In the genomic region with DNA sequence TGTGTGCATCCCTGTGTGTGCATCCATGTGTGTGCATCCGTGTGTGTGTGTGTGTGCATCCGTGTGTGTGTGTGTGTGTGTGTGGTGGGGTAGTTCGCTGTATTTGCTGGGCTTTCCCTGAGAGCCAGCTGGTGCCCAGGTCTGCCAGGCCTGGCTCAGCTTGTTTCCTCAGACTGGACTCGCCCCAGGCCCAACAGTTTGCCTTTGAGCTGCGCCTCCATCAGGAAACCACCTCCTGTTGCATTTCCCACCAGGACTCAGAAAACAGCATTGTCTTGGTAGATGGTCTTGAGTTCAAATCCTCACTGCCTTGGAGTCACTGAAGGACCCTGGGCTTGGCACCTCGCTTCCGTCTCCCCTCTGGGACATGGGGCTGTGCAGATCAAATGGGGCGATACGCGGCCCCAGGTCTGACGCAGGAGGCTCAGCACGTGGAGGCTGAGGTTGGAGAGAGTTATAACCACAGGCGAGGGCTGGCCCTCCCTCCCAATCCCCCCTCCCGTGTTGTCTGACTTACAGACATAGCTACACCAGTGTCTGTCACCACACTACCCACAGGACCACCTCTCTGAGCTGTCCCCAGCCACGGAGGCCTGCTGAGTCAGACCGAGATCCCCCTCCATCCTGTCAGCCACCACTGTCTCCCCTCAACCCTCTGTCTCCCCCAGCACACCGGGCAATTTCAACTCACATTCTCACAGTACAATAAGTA, we compare ENCODE assay signal across 9 cellular contexts. TPM values are rescaled to one million over a fixed set of nuclear protein-coding genes. Genes with fewer than 3 reads are reported as not detected.
A peak's percentile ranks its signal among the peaks of the same experiment; 100 is the strongest.
DNase-seq lines count a peak whose midpoint lies in the region; ATAC-seq and TF ChIP-seq lines count a peak whose summit lies in the region.
"Had no signal": no experiment of that assay in that cellular context is flagged by ENCODE, and none has a peak within 500 bp of the region (broad histone marks: within the 10 kb centered on the region; RNA-seq: fewer than 3 reads in every experiment).

No MANE protein-coding gene starts in this region.

- BruUV-seq in mammary epithelial cell (replicated peaks; lab: Mats Ljungman, UMichigan), result no TSS peak

- 80% methylated on average over 13 of the region's 17 CpGs for WGBS in mammary epithelial cell (ENCODE audit: low coverage, missing lambda C conversion rate)

- no peaks in the 10 kb centered on the region for H4K20me1 ChIP-seq in mammary epithelial cell (ENCODE audit: insufficient read depth, low read length)

- peak overlapping the region; percentile 25 for H3K27ac Mint-ChIP-seq in activated CD4-positive, alpha-beta memory T cell treated with anti-CD3 and anti-CD28 coated beads, Interleukin-2, amount 10 ng/mL, durations not matched to agents 7 days and 5 days
- H3K27ac Mint-ChIP-seq: dendritic cell treated with granulocyte-macrophage colony-stimulating factor and Interleukin-4, amounts not matched to agents 40 ng/mL and 50 ng/mL, for 4 days had no signal

- DNase-seq in activated CD4-positive, alpha-beta memory T cell treated with anti-CD3 and anti-CD28 coated beads, Interleukin-2, amount 10 ng/mL, durations not matched to agents 7 days and 5 days, result peak; percentile 89
- DNase-seq in mucosa of gallbladder (ENCODE audit: low spot score) (peak; percentile 60), left lung (no peak), mammary epithelial cell (no peak), A172 (ENCODE audit: low spot score) (no peak), HAP-1 (ENCODE audit: low spot score in 2 of 2) (no peak)

- intact Hi-C loops in left lung (cut with DNase I) (no loop called here), mammary epithelial cell (cut with micrococcal nuclease) (no loop called here)

- peaks cover 58% of the 10 kb centered on the region for H3K4me1 Mint-ChIP-seq in activated CD4-positive, alpha-beta memory T cell treated with anti-CD3 and anti-CD28 coated beads, Interleukin-2, amount 10 ng/mL, durations not matched to agents 7 days and 5 days

- H3K36me3 Mint-ChIP-seq in activated CD4-positive, alpha-beta memory T cell treated with anti-CD3 and anti-CD28 coated beads, Interleukin-2, amount 10 ng/mL, durations not matched to agents 7 days and 5 days (ENCODE audit: low read depth), result no peaks in the 10 kb centered on the region

- H3K27ac ChIP-seq in left lung (no peak overlapping the region), mammary epithelial cell (ENCODE audit: insufficient read depth, low read depth, low read length) (no peak overlapping the region)

- H3K4me3 Mint-ChIP-seq in activated CD4-positive, alpha-beta memory T cell treated with anti-CD3 and anti-CD28 coated beads, Interleukin-2, amount 10 ng/mL, durations not matched to agents 7 days and 5 days, result no peak overlapping the region
- H3K4me3 Mint-ChIP-seq: dendritic cell treated with granulocyte-macrophage colony-stimulating factor and Interleukin-4, amounts not matched to agents 40 ng/mL and 50 ng/mL, for 4 days had no signal

- H3K9me3 Mint-ChIP-seq in activated CD4-positive, alpha-beta memory T cell treated with anti-CD3 and anti-CD28 coated beads, Interleukin-2, amount 10 ng/mL, durations not matched to agents 7 days and 5 days, result no peaks in the 10 kb centered on the region
- H3K9me3 Mint-ChIP-seq: dendritic cell treated with granulocyte-macrophage colony-stimulating factor and Interleukin-4, amounts not matched to agents 40 ng/mL and 50 ng/mL, for 4 days had no signal

- no peaks in the 10 kb centered on the region for H3K27me3 ChIP-seq in left lung
- H3K27me3 ChIP-seq in mammary epithelial cell (ENCODE audit: insufficient read depth, low read length), result no peaks in the 10 kb centered on the region
- no peaks in the 10 kb centered on the region for H3K27me3 ChIP-seq in HAP-1 (ENCODE audit: low read depth)

- H3K4me3 ChIP-seq in left lung, result no peak overlapping the region
- no peak overlapping the region for H3K4me3 ChIP-seq in mammary epithelial cell (replicated peaks in 1 of 3; ENCODE audit: insufficient read depth in 1 of 3, low read depth in 2 of 3, low read length in 3 of 3)
- no peak overlapping the region for H3K4me3 ChIP-seq in HAP-1

- H3K27me3 Mint-ChIP-seq in activated CD4-positive, alpha-beta memory T cell treated with anti-CD3 and anti-CD28 coated beads, Interleukin-2, amount 10 ng/mL, durations not matched to agents 7 days and 5 days, result no peaks in the 10 kb centered on the region
- H3K27me3 Mint-ChIP-seq: dendritic cell treated with granulocyte-macrophage colony-stimulating factor and Interleukin-4, amounts not matched to agents 40 ng/mL and 50 ng/mL, for 4 days had no signal

- no peak overlapping the region for H3K4me2 ChIP-seq in mammary epithelial cell (ENCODE audit: insufficient read depth, low read depth, low read length)

- dilution Hi-C loops in mammary epithelial cell (cut with HindIII; ENCODE audit: low sequenced_read_pairs), result no loop called here

- no peak for TF ChIP-seq CTCF in left lung (IDR thresholded peaks at IDR 0.05)
- TF ChIP-seq CTCF in mammary epithelial cell (conservative IDR thresholded peaks at IDR 0.05 in 1 of 2, IDR thresholded peaks at IDR 0.05 in 1 of 2; ENCODE audit: extremely low read depth in 1 of 2, insufficient read depth in 1 of 2, low read depth in 1 of 2, low read length in 2 of 2), result no peak

- ATAC-seq in GM18519 (IDR thresholded peaks at IDR 0.05; ENCODE audit: low FRiP score, unreplicated experiment), result peak; percentile 41
- ATAC-seq in HG02981 (IDR thresholded peaks at IDR 0.05; ENCODE audit: unreplicated experiment), result peak; percentile 83
- ATAC-seq in left lung, result no peak

- in situ Hi-C loops in mammary epithelial cell (cut with MboI; ENCODE audit: low sequenced_read_pairs in 2 of 2), result no loop called here
- in situ Hi-C loops in HAP-1 (cut with MboI; ENCODE audit: low sequenced_read_pairs), result no loop called here

- no peak overlapping the region for H3K9ac ChIP-seq in mammary epithelial cell (ENCODE audit: insufficient read depth, low read length)

- H3K4me1 ChIP-seq in left lung, result peaks cover 0 to 41% of the 10 kb centered on the region in 2 donors
- H3K4me1 ChIP-seq in mammary epithelial cell (ENCODE audit: insufficient read depth, low read length), result peaks cover 17% of the 10 kb centered on the region
- H3K4me1 ChIP-seq in HAP-1, result no peaks in the 10 kb centered on the region

- CTCF ChIA-PET in activated CD4-positive, alpha-beta memory T cell treated with anti-CD3 and anti-CD28 coated beads, Interleukin-2, amount 10 ng/mL, durations not matched to agents 7 days and 5 days (lab: Charles Lee), result interaction anchor here (0.8 to 1.7 kb wide), 6 partner anchors 9 to 1002 kb away, joined by 3 to 7 read pairs (median 4); partner anchors contain the start of gene HASPIN
- CTCF ChIA-PET in mammary epithelial cell (lab: Charles Lee; ENCODE audit: low non-redundant PET), result no interaction called here

- POLR2A ChIA-PET in activated CD4-positive, alpha-beta memory T cell treated with anti-CD3 and anti-CD28 coated beads, Interleukin-2, amount 10 ng/mL, durations not matched to agents 7 days and 5 days (lab: Charles Lee), result interaction anchor here (0.5 to 3.1 kb wide), 12 partner anchors 8 to 442 kb away, joined by 3 to 13 read pairs (median 4); partner anchors contain the start of gene NCBP3

- no peaks in the 10 kb centered on the region for H3K9me3 ChIP-seq in left lung
- H3K9me3 ChIP-seq in mammary epithelial cell (replicated peaks; ENCODE audit: insufficient read depth, low read length), result no peaks in the 10 kb centered on the region
- no peaks in the 10 kb centered on the region for H3K9me3 ChIP-seq in HAP-1

- no peaks in the 10 kb centered on the region for H3K79me2 ChIP-seq in mammary epithelial cell (ENCODE audit: insufficient read depth, low read length)

- H2AFZ ChIP-seq in mammary epithelial cell (ENCODE audit: low read depth, low read length), result no peak overlapping the region

- H3K36me3 ChIP-seq in left lung (no peaks in the 10 kb centered on the region), mammary epithelial cell (ENCODE audit: insufficient read depth, low read length) (no peaks in the 10 kb centered on the region), HAP-1 (replicated peaks) (no peaks in the 10 kb centered on the region)

RNA-seq across cellular contexts. Expression of gene ITGAE, which starts 4.7 kb away (rescaled TPM):
- total RNA-seq in activated CD4-positive, alpha-beta memory T cell treated with anti-CD3 and anti-CD28 coated beads, Interleukin-2, amount 10 ng/mL, durations not matched to agents 7 days and 5 days, result 10 to 100 TPM; 20.0 to 22.0 TPM
- total RNA-seq in mucosa of gallbladder (21.2 TPM), left lung (10 to 100 TPM; 21.0 to 30.5 TPM), mammary epithelial cell (10 to 100 TPM in 1 of 2 donors, 1 to 10 TPM in 1; 5.7 to 21.3 TPM)
- polyA plus RNA-seq in mammary epithelial cell, result 51.9 TPM
- 11.6 TPM for polyA minus RNA-seq in mammary epithelial cell
- total RNA-seq in A172 (2014; rRNA removed; shearing (Covaris generic)), result 70.5 and 88.5 TPM in 2 replicates

RNA-seq across cellular contexts. Expression of gene NCBP3, which starts 49.8 kb away (rescaled TPM):
- total RNA-seq in activated CD4-positive, alpha-beta memory T cell treated with anti-CD3 and anti-CD28 coated beads, Interleukin-2, amount 10 ng/mL, durations not matched to agents 7 days and 5 days, result 10 to 100 TPM; 42.8 to 43.9 TPM
- total RNA-seq in mucosa of gallbladder, result 39.0 TPM
- 10 to 100 TPM; 30.6 to 31.8 TPM for total RNA-seq in left lung
- 10 to 100 TPM; 21.2 to 42.0 TPM for total RNA-seq in mammary epithelial cell
- 8.5 TPM for polyA plus RNA-seq in mammary epithelial cell
- 8.6 TPM for polyA minus RNA-seq in mammary epithelial cell
- total RNA-seq in A172 (2014; rRNA removed; shearing (Covaris generic)), result 22.1 and 28.1 TPM in 2 replicates

Comparison
In these comparisons a context has a peak if more than half of its experiments do, and no peak if none do; other contexts are left out.
1. DNase-seq: peak in activated CD4-positive, alpha-beta memory T cell treated with anti-CD3 and anti-CD28 coated beads, Interleukin-2, amount 10 ng/mL, durations not matched to agents 7 days and 5 days (single experiment) and mucosa of gallbladder (single experiment); none in left lung (0 of 2), mammary epithelial cell (single experiment), A172 (single experiment) and HAP-1 (0 of 2).